ENCODE assay signal across 1 cellular context in genomic region chr7:28592861-28593260, GRCh38.
TF ChIP-seq lines count a peak whose summit lies in the region.

No MANE protein-coding gene starts in this region.

TF ChIP-seq in SK-N-SH treated with all-trans-retinoic acid at 6 μM for 48 hours, 23 proteins besides CTCF, POLR2A, EP300 and RAD21 (continued from another document):
- TF ChIP-seq POU6F1 (CRISPR knock-in tag; IDR thresholded peaks at IDR 0.05; ENCODE audit: borderline replicate concordance, low read depth) (no peak), ESRRG (CRISPR knock-in tag; IDR thresholded peaks at IDR 0.05) (no peak), TSHZ2 (CRISPR knock-in tag; IDR thresholded peaks at IDR 0.05) (no peak), ZNF8 (CRISPR knock-in tag; IDR thresholded peaks at IDR 0.05) (no peak), SNAI2 (CRISPR knock-in tag; IDR thresholded peaks at IDR 0.05) (no peak), CSRNP3 (CRISPR knock-in tag; IDR thresholded peaks at IDR 0.05) (no peak)
